9 cellular contexts compared by ENCODE assay signal in the genomic region with DNA sequence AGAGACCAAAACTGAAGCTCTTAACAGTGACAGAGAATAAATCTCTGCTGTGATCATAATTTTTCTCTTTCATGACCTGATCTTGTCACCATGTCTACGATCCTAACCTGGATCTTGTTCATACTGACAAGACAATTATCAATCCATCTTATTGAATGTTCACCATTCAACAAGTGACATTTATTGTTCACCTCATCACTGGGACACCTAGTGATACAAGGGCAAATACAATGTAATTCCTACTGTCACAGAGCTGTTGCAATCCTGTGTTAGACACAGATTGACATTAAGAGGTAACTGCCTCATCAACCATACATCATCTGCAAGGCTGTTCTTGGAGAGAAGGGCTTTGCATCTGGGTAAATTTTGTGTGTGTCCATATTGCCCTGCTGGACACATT.
"Had no signal": no experiment of that assay in that cellular context is flagged by ENCODE, and none has a peak within 500 bp of the region (broad histone marks: within the 10 kb centered on the region; RNA-seq: fewer than 3 reads in every experiment).

No MANE protein-coding gene starts in this region.

- FAIRE-seq: HepG2, HTR-8/SVneo, K562 had no signal

- H3K27ac Mint-ChIP-seq: IgD-negative memory B cell had no signal

- DNase-seq: IMR-90, KBM-7, KG1 had no signal

- H3K9ac ChIP-seq: KMS-11 had no signal

- ATAC-seq: HepG2, K562 had no signal

- H3K4me3 ChIP-seq: K562 had no signal

- H3K4me2 ChIP-seq: KMS-11 had no signal

- H3K27ac ChIP-seq: HL-60, KMS-11 had no signal

- H3K36me3 Mint-ChIP-seq: IgD-negative memory B cell had no signal
